11 cellular contexts compared by ENCODE assay signal in the genomic region with DNA sequence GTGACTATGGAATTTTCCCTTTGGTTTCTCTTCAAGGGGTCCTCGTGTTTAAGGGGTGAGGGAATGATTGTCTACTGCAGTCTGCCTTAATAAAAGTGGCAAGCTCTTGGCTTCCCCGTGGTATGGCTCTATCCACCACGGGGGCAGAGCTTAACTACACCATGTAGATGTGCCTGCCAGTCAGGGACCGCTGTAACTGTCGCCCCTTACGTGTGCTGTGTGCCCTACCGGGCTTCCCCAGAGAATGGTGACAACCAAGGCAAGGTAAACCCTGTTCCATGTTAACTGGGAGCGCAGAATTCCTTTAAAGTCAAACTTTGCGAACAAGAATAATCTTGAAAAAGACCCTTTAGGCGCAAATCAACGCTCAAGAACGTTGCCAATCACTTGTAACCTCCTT. TPM values are rescaled to one million over a fixed set of nuclear protein-coding genes. Genes with fewer than 3 reads are reported as not detected.
DNase-seq lines count a peak whose midpoint lies in the region; ATAC-seq and TF ChIP-seq lines count a peak whose summit lies in the region.
"Had no signal": no experiment of that assay in that cellular context is flagged by ENCODE, and none has a peak within 500 bp of the region (broad histone marks: within the 10 kb centered on the region; RNA-seq: fewer than 3 reads in every experiment).

No MANE protein-coding gene starts in this region.

- H3K9me3 ChIP-seq in CD4-positive, CD25-positive, alpha-beta regulatory T cell (ENCODE audit: control insufficient read depth in 2 of 2, low read length in 2 of 2): no peaks in the 10 kb centered on the region
- no peaks in the 10 kb centered on the region for H3K9me3 ChIP-seq in naive thymus-derived CD4-positive, alpha-beta T cell (ENCODE audit: control insufficient read depth in 2 of 3, low read length in 3 of 3)
- H3K9me3 ChIP-seq in adrenal gland (replicated peaks in 1 of 3): no peaks in the 10 kb centered on the region

- no peak for TF ChIP-seq CTCF in adrenal gland (IDR thresholded peaks at IDR 0.05)

- H3K27me3 Mint-ChIP-seq in CD4-positive, CD25-positive, alpha-beta regulatory T cell: peaks cover 76% of the 10 kb centered on the region
- H3K27me3 Mint-ChIP-seq in activated T-helper 2 cell treated with anti-CD3 and anti-CD28 coated beads, Interferon-gamma antibody, Interleukin-2, Interleukin-4, amounts not matched to agents 10 μg/mL and 5 μg/mL and 100 μg/mL, durations not matched to agents 14 hours and 24 hours and 36 hours (ENCODE audit: low read depth): peaks cover 68% of the 10 kb centered on the region
- peaks cover 47 to 80% (median 54%) of the 10 kb centered on the region in 5 donors for H3K27me3 Mint-ChIP-seq in naive thymus-derived CD4-positive, alpha-beta T cell

- peak in 1 of 3 donors; percentile 6 for DNase-seq in CD4-positive, CD25-positive, alpha-beta regulatory T cell
- DNase-seq in G401 (ENCODE audit: low spot score) (peak; percentile 66), COLO829 (ENCODE audit: low spot score) (no peak), adrenal gland (no peak)
- no peak for DNase-seq in activated T-helper 2 cell treated with anti-CD3 and anti-CD28 coated beads, Interferon-gamma antibody, Interleukin-2, Interleukin-4, amounts not matched to agents 10 μg/mL and 5 μg/mL and 100 μg/mL, durations not matched to agents 14 hours and 24 hours and 36 hours (ENCODE audit: low spot score)
- DNase-seq in naive thymus-derived CD4-positive, alpha-beta T cell: peak in 1 of 9 donors; percentile 6
- DNase-seq in activated CD4-positive, CD25-positive, alpha-beta regulatory T cell treated with anti-CD3 and anti-CD28 coated beads, Interleukin-2, amount 50 U/mL, for 72 hours: no peak
- DNase-seq: mesenchymal stem cell, NCI-H446 had no signal

- H3K27me3 ChIP-seq in CD4-positive, CD25-positive, alpha-beta regulatory T cell (ENCODE audit: control insufficient read depth, insufficient read depth, low read length): peaks cover 38% of the 10 kb centered on the region
- peaks cover 11 to 22% of the 10 kb centered on the region in 2 donors for H3K27me3 ChIP-seq in naive thymus-derived CD4-positive, alpha-beta T cell (ENCODE audit: control insufficient read depth in 2 of 2, insufficient read depth in 2 of 2, low read length in 2 of 2)
- peaks cover 1% of the 10 kb centered on the region for H3K27me3 ChIP-seq in adrenal gland

- peak overlapping the region in 1 of 3 donors; percentile 45 for H3K27ac Mint-ChIP-seq in CD4-positive, CD25-positive, alpha-beta regulatory T cell
- no peak overlapping the region for H3K27ac Mint-ChIP-seq in activated T-helper 2 cell treated with anti-CD3 and anti-CD28 coated beads, Interferon-gamma antibody, Interleukin-2, Interleukin-4, amounts not matched to agents 10 μg/mL and 5 μg/mL and 100 μg/mL, durations not matched to agents 14 hours and 24 hours and 36 hours
- H3K27ac Mint-ChIP-seq in naive thymus-derived CD4-positive, alpha-beta T cell: no peak overlapping the region

- no peaks in the 10 kb centered on the region for H3K36me3 Mint-ChIP-seq in CD4-positive, CD25-positive, alpha-beta regulatory T cell
- H3K36me3 Mint-ChIP-seq in activated T-helper 2 cell treated with anti-CD3 and anti-CD28 coated beads, Interferon-gamma antibody, Interleukin-2, Interleukin-4, amounts not matched to agents 10 μg/mL and 5 μg/mL and 100 μg/mL, durations not matched to agents 14 hours and 24 hours and 36 hours (ENCODE audit: low read depth): no peaks in the 10 kb centered on the region
- no peaks in the 10 kb centered on the region for H3K36me3 Mint-ChIP-seq in naive thymus-derived CD4-positive, alpha-beta T cell

- peaks cover 6 to 29% (median 15%) of the 10 kb centered on the region in 4 donors for H3K4me1 Mint-ChIP-seq in CD4-positive, CD25-positive, alpha-beta regulatory T cell
- peaks cover 15% of the 10 kb centered on the region for H3K4me1 Mint-ChIP-seq in activated T-helper 2 cell treated with anti-CD3 and anti-CD28 coated beads, Interferon-gamma antibody, Interleukin-2, Interleukin-4, amounts not matched to agents 10 μg/mL and 5 μg/mL and 100 μg/mL, durations not matched to agents 14 hours and 24 hours and 36 hours (ENCODE audit: low read depth)
- H3K4me1 Mint-ChIP-seq in naive thymus-derived CD4-positive, alpha-beta T cell: peaks cover 9 to 23% (median 19%) of the 10 kb centered on the region in 7 donors

- H3K4me3 Mint-ChIP-seq in CD4-positive, CD25-positive, alpha-beta regulatory T cell: peak overlapping the region; percentile 61 to 82 (median 73)
- peak overlapping the region; percentile 67 for H3K4me3 Mint-ChIP-seq in activated T-helper 2 cell treated with anti-CD3 and anti-CD28 coated beads, Interferon-gamma antibody, Interleukin-2, Interleukin-4, amounts not matched to agents 10 μg/mL and 5 μg/mL and 100 μg/mL, durations not matched to agents 14 hours and 24 hours and 36 hours (ENCODE audit: low read depth)
- peak overlapping the region; percentile 6 to 91 (median 80) for H3K4me3 Mint-ChIP-seq in naive thymus-derived CD4-positive, alpha-beta T cell

- H3K4me1 ChIP-seq in CD4-positive, CD25-positive, alpha-beta regulatory T cell (ENCODE audit: control insufficient read depth, insufficient read depth, low read length, poor library complexity, severe bottlenecking): peaks cover 26% of the 10 kb centered on the region
- H3K4me1 ChIP-seq in naive thymus-derived CD4-positive, alpha-beta T cell (ENCODE audit: control insufficient read depth in 2 of 2, insufficient read depth in 2 of 2, low read length in 2 of 2): peaks cover 8 to 17% of the 10 kb centered on the region in 2 donors
- H3K4me1 ChIP-seq in adrenal gland (replicated peaks in 1 of 2): peaks cover 12 to 18% of the 10 kb centered on the region in 2 donors

- in situ Hi-C loops in G401 (cut with HindIII; ENCODE audit: low sequenced_read_pairs): no loop called here

- WGBS in adrenal gland, 4 donors: 32 to 40% (median 37%) methylated on average over 11 to 12 of the region's 12 CpGs

- H3K4me3 ChIP-seq in CD4-positive, CD25-positive, alpha-beta regulatory T cell (ENCODE audit: low read depth, low read length): peak overlapping the region; percentile 37
- H3K4me3 ChIP-seq in naive thymus-derived CD4-positive, alpha-beta T cell (ENCODE audit: low read length): no peak overlapping the region
- H3K4me3 ChIP-seq in adrenal gland: no peak overlapping the region

- peaks cover 0 to 2% (median 0%) of the 10 kb centered on the region in 7 donors for H3K9me3 Mint-ChIP-seq in CD4-positive, CD25-positive, alpha-beta regulatory T cell
- no peaks in the 10 kb centered on the region for H3K9me3 Mint-ChIP-seq in activated T-helper 2 cell treated with anti-CD3 and anti-CD28 coated beads, Interferon-gamma antibody, Interleukin-2, Interleukin-4, amounts not matched to agents 10 μg/mL and 5 μg/mL and 100 μg/mL, durations not matched to agents 14 hours and 24 hours and 36 hours
- peaks cover 0 to 3% (median 0%) of the 10 kb centered on the region in 11 donors for H3K9me3 Mint-ChIP-seq in naive thymus-derived CD4-positive, alpha-beta T cell

- CTCF ChIA-PET in naive thymus-derived CD4-positive, alpha-beta T cell (lab: Charles Lee): no interaction called here

- no peak for TF ChIP-seq POLR2A in adrenal gland (IDR thresholded peaks at IDR 0.05)

- no peak overlapping the region for H3K27ac ChIP-seq in CD4-positive, CD25-positive, alpha-beta regulatory T cell (ENCODE audit: insufficient read depth, low read length, poor library complexity, severe bottlenecking)
- no peak overlapping the region for H3K27ac ChIP-seq in naive thymus-derived CD4-positive, alpha-beta T cell (ENCODE audit: low read depth, low read length)
- H3K27ac ChIP-seq in adrenal gland: no peak overlapping the region

- intact Hi-C loops in activated T-helper 2 cell treated with anti-CD3 and anti-CD28 coated beads, Interferon-gamma antibody, Interleukin-2, Interleukin-4, amounts not matched to agents 10 μg/mL and 5 μg/mL and 100 μg/mL, durations not matched to agents 14 hours and 24 hours and 36 hours (cut with micrococcal nuclease): loop anchor here (10.0 kb wide), 2 partner anchors 261 to 459 kb away; no protein-coding TSS in a partner anchor
- intact Hi-C loops in naive thymus-derived CD4-positive, alpha-beta T cell (cut with micrococcal nuclease): loop anchor here in 1 of 2 donors (10.0 kb wide), 2 partner anchors 189 to 261 kb away; no protein-coding TSS in a partner anchor
- intact Hi-C loops in adrenal gland (cut with DNase I): no loop called here

- POLR2A ChIA-PET in naive thymus-derived CD4-positive, alpha-beta T cell (lab: Charles Lee): no interaction called here

- ATAC-seq in CD4-positive, CD25-positive, alpha-beta regulatory T cell (ENCODE audit: low read depth in 2 of 2): no peak
- ATAC-seq in naive thymus-derived CD4-positive, alpha-beta T cell: no peak
- no peak for ATAC-seq in HG02571 (IDR thresholded peaks at IDR 0.05; ENCODE audit: unreplicated experiment)

- H3K36me3 ChIP-seq in CD4-positive, CD25-positive, alpha-beta regulatory T cell (ENCODE audit: control insufficient read depth, insufficient read depth, low read length): no peaks in the 10 kb centered on the region
- no peaks in the 10 kb centered on the region for H3K36me3 ChIP-seq in naive thymus-derived CD4-positive, alpha-beta T cell (ENCODE audit: control insufficient read depth in 2 of 3, insufficient read depth in 3 of 3, low read length in 3 of 3)
- no peaks in the 10 kb centered on the region for H3K36me3 ChIP-seq in adrenal gland (replicated peaks in 1 of 2)

RNA-seq across cellular contexts. Expression of gene C3orf80, which starts 1.0 kb away (rescaled TPM):
- total RNA-seq in CD4-positive, CD25-positive, alpha-beta regulatory T cell: 0.15 TPM
- not detected for polyA plus RNA-seq in CD4-positive, CD25-positive, alpha-beta regulatory T cell
- 0.25 TPM in 1 of 2 replicates, not detected in the other for total RNA-seq in G401 (2014; rRNA removed; shearing (Covaris generic))
- total RNA-seq in activated T-helper 2 cell treated with anti-CD3 and anti-CD28 coated beads, Interferon-gamma antibody, Interleukin-2, Interleukin-4, amounts not matched to agents 10 μg/mL and 5 μg/mL and 100 μg/mL, durations not matched to agents 14 hours and 24 hours and 36 hours: 0.25 and 0.30 TPM in 2 replicates
- total RNA-seq in naive thymus-derived CD4-positive, alpha-beta T cell: under 1 TPM in 1 of 5 experiments, not detected in 4; 0.19 TPM
- not detected for polyA plus RNA-seq in naive thymus-derived CD4-positive, alpha-beta T cell
- under 1 TPM in 4 of 8 donors, not detected in 4; 0.14 to 0.49 (median 0.33) TPM for total RNA-seq in adrenal gland
- polyA plus RNA-seq in adrenal gland: under 1 TPM in 2 of 3 donors, not detected in 1; 0.17 to 0.24 TPM
- total RNA-seq: bronchial epithelial cell had no signal
